2 cellular contexts compared by ENCODE assay signal in genomic region chr17:44119062-44119461, GRCh38.
A peak's percentile ranks its signal among the peaks of the same experiment; 100 is the strongest.
TF ChIP-seq lines count a peak whose summit lies in the region.

No MANE protein-coding gene starts in this region.

TF ChIP-seq in HEK293, 187 proteins besides CTCF, POLR2A, EP300 and RAD21:
- peak; percentile 60 for TF ChIP-seq HIC1 (tag by site-specific recombination; IDR thresholded peaks at IDR 0.05)
- TF ChIP-seq, protein P1, sequence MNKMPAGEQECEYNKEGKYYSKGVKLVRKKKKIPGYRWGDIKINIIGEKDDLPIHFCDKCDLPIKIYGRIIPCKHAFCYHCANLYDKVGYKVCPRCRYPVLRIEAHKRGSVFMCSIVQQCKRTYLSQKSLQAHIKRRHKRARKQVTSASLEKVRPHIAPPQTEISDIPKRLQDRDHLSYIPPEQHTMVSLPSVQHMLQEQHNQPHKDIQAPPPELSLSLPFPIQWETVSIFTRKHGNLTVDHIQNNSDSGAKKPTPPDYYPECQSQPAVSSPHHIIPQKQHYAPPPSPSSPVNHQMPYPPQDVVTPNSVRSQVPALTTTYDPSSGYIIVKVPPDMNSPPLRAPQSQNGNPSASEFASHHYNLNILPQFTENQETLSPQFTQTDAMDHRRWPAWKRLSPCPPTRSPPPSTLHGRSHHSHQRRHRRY (tag by site-specific recombination; IDR thresholded peaks at IDR 0.05): no peak
- TF ChIP-seq ZFHX2 (tag by site-specific recombination; conservative IDR thresholded peaks at IDR 0.05): peak; percentile 67
- no peak for TF ChIP-seq ZNF23 (tag by site-specific recombination; IDR thresholded peaks at IDR 0.05; ENCODE audit: borderline replicate concordance)
- TF ChIP-seq WT1 (tag by site-specific recombination; IDR thresholded peaks at IDR 0.05): no peak
- 0 out of 2 replicates have a peak, but pooled peaks have one; percentile 34 for TF ChIP-seq EGR2 (tag by site-specific recombination; IDR thresholded peaks at IDR 0.05; ENCODE audit: low read depth)

TF ChIP-seq in neural cell, 6 proteins besides CTCF, POLR2A, EP300 and RAD21 (continued from another document):
- TF ChIP-seq REST (IDR thresholded peaks at IDR 0.05; ENCODE audit: borderline replicate concordance) (no peak), TAF1 (IDR thresholded peaks at IDR 0.05; ENCODE audit: low read depth) (no peak)
TF ChIP-seq in neural cell: peak in this region for 0.
